Comparison of ENCODE assay signal across 1 cellular context in the genomic region with DNA sequence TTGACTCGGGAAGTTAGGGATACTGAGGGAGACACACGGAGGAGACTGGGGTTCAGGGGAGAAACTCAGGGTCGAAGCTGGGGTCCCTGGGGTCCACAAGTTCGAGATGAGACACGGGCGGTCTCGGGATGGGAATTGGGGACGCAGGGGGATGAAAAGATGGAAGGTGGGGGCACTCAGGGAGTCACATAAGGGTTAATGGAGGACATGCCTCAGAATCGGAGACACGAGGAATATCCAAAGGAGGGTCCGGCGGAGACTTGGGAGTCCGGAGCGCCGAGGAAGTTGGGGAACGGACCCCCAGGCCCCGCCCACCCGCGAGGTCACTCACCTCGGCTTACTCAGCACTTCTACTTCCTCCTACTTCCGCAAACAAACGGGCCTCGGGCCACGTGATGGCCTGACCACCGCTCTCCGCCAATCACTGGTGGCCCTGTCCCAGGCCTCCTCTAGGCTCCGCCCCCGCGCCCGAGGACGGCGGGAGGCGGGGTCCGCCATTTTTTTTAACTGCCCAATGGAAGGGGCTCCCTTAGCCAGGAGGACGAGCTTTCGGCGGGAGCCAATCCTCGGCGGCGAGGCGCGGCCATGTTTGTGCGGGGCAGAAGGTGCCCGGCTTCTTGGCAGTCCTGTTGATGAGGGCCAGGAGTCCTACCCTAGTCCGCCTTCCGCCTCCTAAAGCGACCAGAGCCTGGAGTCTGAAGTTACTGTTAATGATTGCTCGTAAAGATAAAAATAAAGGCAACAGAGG.
A peak's percentile ranks its signal among the peaks of the same experiment; 100 is the strongest.
TF ChIP-seq lines count a peak whose summit lies in the region.

A gene with protein sequence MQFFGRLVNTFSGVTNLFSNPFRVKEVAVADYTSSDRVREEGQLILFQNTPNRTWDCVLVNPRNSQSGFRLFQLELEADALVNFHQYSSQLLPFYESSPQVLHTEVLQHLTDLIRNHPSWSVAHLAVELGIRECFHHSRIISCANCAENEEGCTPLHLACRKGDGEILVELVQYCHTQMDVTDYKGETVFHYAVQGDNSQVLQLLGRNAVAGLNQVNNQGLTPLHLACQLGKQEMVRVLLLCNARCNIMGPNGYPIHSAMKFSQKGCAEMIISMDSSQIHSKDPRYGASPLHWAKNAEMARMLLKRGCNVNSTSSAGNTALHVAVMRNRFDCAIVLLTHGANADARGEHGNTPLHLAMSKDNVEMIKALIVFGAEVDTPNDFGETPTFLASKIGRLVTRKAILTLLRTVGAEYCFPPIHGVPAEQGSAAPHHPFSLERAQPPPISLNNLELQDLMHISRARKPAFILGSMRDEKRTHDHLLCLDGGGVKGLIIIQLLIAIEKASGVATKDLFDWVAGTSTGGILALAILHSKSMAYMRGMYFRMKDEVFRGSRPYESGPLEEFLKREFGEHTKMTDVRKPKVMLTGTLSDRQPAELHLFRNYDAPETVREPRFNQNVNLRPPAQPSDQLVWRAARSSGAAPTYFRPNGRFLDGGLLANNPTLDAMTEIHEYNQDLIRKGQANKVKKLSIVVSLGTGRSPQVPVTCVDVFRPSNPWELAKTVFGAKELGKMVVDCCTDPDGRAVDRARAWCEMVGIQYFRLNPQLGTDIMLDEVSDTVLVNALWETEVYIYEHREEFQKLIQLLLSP (minus strand): TSS at position 378 of the 748 bp plus-strand sequence. CDS start 12,404 bp downstream, outside the sequence.

TF ChIP-seq in H1, 55 proteins besides CTCF, POLR2A, EP300 and RAD21:
- TF ChIP-seq TAF1 (IDR thresholded peaks at IDR 0.05; ENCODE audit: low read depth, low read length) = peak; percentile 76
- TF ChIP-seq CREB1 (IDR thresholded peaks at IDR 0.05) = 0 out of 2 replicates have a peak, but pooled peaks have one; percentile 15
- TF ChIP-seq SIRT6 (IDR thresholded peaks at IDR 0.05; ENCODE audit: low read length) = no peak
- TF ChIP-seq BACH1 (IDR thresholded peaks at IDR 0.05; ENCODE audit: low read length) = peak; percentile 96
- no peak for TF ChIP-seq JUND (IDR thresholded peaks at IDR 0.05; ENCODE audit: low read length)
- TF ChIP-seq, protein P1, sequence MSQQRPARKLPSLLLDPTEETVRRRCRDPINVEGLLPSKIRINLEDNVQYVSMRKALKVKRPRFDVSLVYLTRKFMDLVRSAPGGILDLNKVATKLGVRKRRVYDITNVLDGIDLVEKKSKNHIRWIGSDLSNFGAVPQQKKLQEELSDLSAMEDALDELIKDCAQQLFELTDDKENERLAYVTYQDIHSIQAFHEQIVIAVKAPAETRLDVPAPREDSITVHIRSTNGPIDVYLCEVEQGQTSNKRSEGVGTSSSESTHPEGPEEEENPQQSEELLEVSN (IDR thresholded peaks at IDR 0.05) = peak; percentile 75
- TF ChIP-seq SP1 (IDR thresholded peaks at IDR 0.05; ENCODE audit: low read depth, low read length) = peak; percentile 67
- TF ChIP-seq HDAC2 (IDR thresholded peaks at IDR 0.05; ENCODE audit: borderline replicate concordance in 1 of 2, low read depth in 2 of 2, low read length in 2 of 2) = no peak
- TF ChIP-seq BRCA1 (IDR thresholded peaks at IDR 0.05; ENCODE audit: low read depth, low read length) = no peak
- TF ChIP-seq, protein P2, sequence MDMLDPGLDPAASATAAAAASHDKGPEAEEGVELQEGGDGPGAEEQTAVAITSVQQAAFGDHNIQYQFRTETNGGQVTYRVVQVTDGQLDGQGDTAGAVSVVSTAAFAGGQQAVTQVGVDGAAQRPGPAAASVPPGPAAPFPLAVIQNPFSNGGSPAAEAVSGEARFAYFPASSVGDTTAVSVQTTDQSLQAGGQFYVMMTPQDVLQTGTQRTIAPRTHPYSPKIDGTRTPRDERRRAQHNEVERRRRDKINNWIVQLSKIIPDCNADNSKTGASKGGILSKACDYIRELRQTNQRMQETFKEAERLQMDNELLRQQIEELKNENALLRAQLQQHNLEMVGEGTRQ (IDR thresholded peaks at IDR 0.05; ENCODE audit: low read length) = peak; percentile 97
- TF ChIP-seq MAFK (IDR thresholded peaks at IDR 0.05; ENCODE audit: low read depth, low read length) = peak; percentile 90
- no peak for TF ChIP-seq CTBP2 (IDR thresholded peaks at IDR 0.05; ENCODE audit: borderline replicate concordance, insufficient read depth, insufficient read length, low read length)
- TF ChIP-seq POLR2AphosphoS5 (IDR thresholded peaks at IDR 0.05; ENCODE audit: low read depth, low read length) = peak; percentile 54
- TF ChIP-seq, protein P3, sequence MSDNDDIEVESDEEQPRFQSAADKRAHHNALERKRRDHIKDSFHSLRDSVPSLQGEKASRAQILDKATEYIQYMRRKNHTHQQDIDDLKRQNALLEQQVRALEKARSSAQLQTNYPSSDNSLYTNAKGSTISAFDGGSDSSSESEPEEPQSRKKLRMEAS (IDR thresholded peaks at IDR 0.05) = peak; percentile 33; the same call in 1 of the 2 replicates
- TF ChIP-seq SIX5 (IDR thresholded peaks at IDR 0.05; ENCODE audit: low read depth, low read length) = no peak
- peak; percentile 10 for TF ChIP-seq KDM4A (IDR thresholded peaks at IDR 0.05; ENCODE audit: low read depth, low read length, severe bottlenecking)
- TF ChIP-seq EGR1 (IDR thresholded peaks at IDR 0.05; ENCODE audit: borderline replicate concordance, low read depth, low read length) = peak; percentile 74; the same call in 1 of the 2 replicates
- peak; percentile 100 for TF ChIP-seq YY1 (IDR thresholded peaks at IDR 0.05; ENCODE audit: low read depth, low read length)
- TF ChIP-seq PHF8 (conservative IDR thresholded peaks at IDR 0.05; ENCODE audit: low read depth, low read length) = peak; percentile 51; the same call in 1 of the 2 replicates
- TF ChIP-seq, protein P4, sequence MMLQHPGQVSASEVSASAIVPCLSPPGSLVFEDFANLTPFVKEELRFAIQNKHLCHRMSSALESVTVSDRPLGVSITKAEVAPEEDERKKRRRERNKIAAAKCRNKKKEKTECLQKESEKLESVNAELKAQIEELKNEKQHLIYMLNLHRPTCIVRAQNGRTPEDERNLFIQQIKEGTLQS (IDR thresholded peaks at IDR 0.05; ENCODE audit: insufficient read depth, low read depth, low read length) = peak; percentile 81
